Comparison of ENCODE assay signal across 13 cellular contexts in genomic region chr3:129658156-129658843, GRCh38. TPM values are rescaled to one million over a fixed set of nuclear protein-coding genes. Genes with fewer than 3 reads are reported as not detected.
DNase-seq lines count a peak whose midpoint lies in the region; ATAC-seq and TF ChIP-seq lines count a peak whose summit lies in the region.
"Had no signal": no experiment of that assay in that cellular context is flagged by ENCODE, and none has a peak within 500 bp of the region (broad histone marks: within the 10 kb centered on the region; RNA-seq: fewer than 3 reads in every experiment).

No MANE protein-coding gene starts in this region.

- H3K4me3 ChIP-seq in RWPE2 (ENCODE audit: severe bottlenecking) (no peak overlapping the region), smooth muscle cell (no peak overlapping the region)
- H3K4me3 ChIP-seq: MG63, skin epidermis had no signal

- H3K9ac ChIP-seq in smooth muscle cell (ENCODE audit: low read depth), result no peak overlapping the region

- peaks cover 28% of the 10 kb centered on the region for H3K79me2 ChIP-seq in smooth muscle cell (ENCODE audit: low read depth)

- no peak overlapping the region for H3K4me2 ChIP-seq in smooth muscle cell

- no peak overlapping the region for H3K4me3 Mint-ChIP-seq in effector memory CD8-positive, alpha-beta T cell

- no peaks in the 10 kb centered on the region for H3K9me3 Mint-ChIP-seq in effector memory CD8-positive, alpha-beta T cell

- H3K9me3 ChIP-seq in RWPE2 (ENCODE audit: severe bottlenecking) (no peaks in the 10 kb centered on the region), smooth muscle cell (replicated peaks; ENCODE audit: low read depth) (no peaks in the 10 kb centered on the region)
- H3K9me3 ChIP-seq: MG63 had no signal

- H3K4me1 ChIP-seq in RWPE2 (ENCODE audit: insufficient read depth, poor library complexity, severe bottlenecking), result peaks cover 29% of the 10 kb centered on the region
- H3K4me1 ChIP-seq in smooth muscle cell (ENCODE audit: low read depth), result peaks cover 22% of the 10 kb centered on the region

- H3K36me3 Mint-ChIP-seq in effector memory CD8-positive, alpha-beta T cell (ENCODE audit: insufficient read depth), result peaks cover 1% of the 10 kb centered on the region

- peaks cover 7 to 11% of the 10 kb centered on the region in 2 donors for H3K4me1 Mint-ChIP-seq in effector memory CD8-positive, alpha-beta T cell (ENCODE audit: low read depth in 2 of 2)

- H3K27me3 Mint-ChIP-seq in effector memory CD8-positive, alpha-beta T cell, result no peaks in the 10 kb centered on the region

- H3K27ac ChIP-seq in RWPE2 (ENCODE audit: poor library complexity, severe bottlenecking) (peak overlapping the region; percentile 62), smooth muscle cell (ENCODE audit: low read depth) (peak overlapping the region; percentile 3)

- no peaks in the 10 kb centered on the region for H3F3A ChIP-seq in smooth muscle cell (ENCODE audit: low read depth)

- H3K27ac Mint-ChIP-seq in effector memory CD8-positive, alpha-beta T cell, result no peak overlapping the region

- peaks cover under 1% of the 10 kb centered on the region for H4K20me1 ChIP-seq in smooth muscle cell (ENCODE audit: low read depth)

- no peak for TF ChIP-seq CTCF in RWPE2 (IDR thresholded peaks at IDR 0.05; ENCODE audit: poor library complexity, severe bottlenecking)
- TF ChIP-seq CTCF in smooth muscle cell (IDR thresholded peaks at IDR 0.05; ENCODE audit: borderline replicate concordance, insufficient read depth, poor library complexity, severe bottlenecking), result no peak

- H3K36me3 ChIP-seq in RWPE2 (ENCODE audit: low read depth) (peaks cover 12% of the 10 kb centered on the region; the same call in 1 of the 2 replicates), smooth muscle cell (ENCODE audit: low read depth) (no peaks in the 10 kb centered on the region)
- H3K36me3 ChIP-seq: MG63 had no signal

- ATAC-seq in RWPE2 (ENCODE audit: low read depth), result no peak
- ATAC-seq in HG02840 (IDR thresholded peaks at IDR 0.05; ENCODE audit: low FRiP score, unreplicated experiment), result no peak
- ATAC-seq in effector memory CD8-positive, alpha-beta T cell (replicated peaks), result no peak
- no peak for ATAC-seq in HG03280 (IDR thresholded peaks at IDR 0.05; ENCODE audit: unreplicated experiment)

- 83% methylated on average over 3 of the region's 3 CpGs for WGBS in smooth muscle cell (ENCODE audit: low lambda C conversion rate)

- H3K27me3 ChIP-seq in RWPE2 (ENCODE audit: insufficient read depth, poor library complexity, severe bottlenecking) (no peaks in the 10 kb centered on the region), smooth muscle cell (ENCODE audit: low read depth) (no peaks in the 10 kb centered on the region)
- H3K27me3 ChIP-seq: MG63 had no signal

- H2AFZ ChIP-seq in smooth muscle cell (ENCODE audit: low read depth), result no peak overlapping the region

- peak; percentile 13 for DNase-seq in HT-29 (ENCODE audit: low spot score)
- no peak for DNase-seq in RWPE2 (ENCODE audit: low spot score)
- DNase-seq in foreskin melanocyte, result peak; percentile 31
- DNase-seq in smooth muscle cell (lab: John Stamatoyannopoulos, UW; ENCODE audit: unreplicated experiment), result no peak
- DNase-seq in NCI-H1436 treated with DMSO at 0.1 percent for 48 hours (lab: John Stamatoyannopoulos, UW), result no peak
- no peak for DNase-seq in effector memory CD8-positive, alpha-beta T cell
- DNase-seq: activated CD4-positive, CD25-positive, alpha-beta regulatory T cell; MG63; NCI-H2227 treated with DMSO at 0.1 percent for 48 hours; SIG-M5 had no signal

RNA-seq across cellular contexts. Expression of gene PLXND1, which starts 51.8 kb away (rescaled TPM):
- 23.8 and 30.5 TPM in 2 replicates for total RNA-seq in HT-29 (2014; rRNA removed; shearing (Covaris generic))
- 71.2 and 94.3 TPM in 2 replicates for total RNA-seq in smooth muscle cell
- 75.8 and 130 TPM in 2 replicates for polyA plus RNA-seq in smooth muscle cell

Comparison
In these comparisons a context has a peak if more than half of its experiments do, and no peak if none do; other contexts are left out.
1. DNase-seq: peak in HT-29 (single experiment) and foreskin melanocyte (single experiment); none in RWPE2 (single experiment), smooth muscle cell (single experiment), NCI-H1436 treated with DMSO at 0.1 percent for 48 hours (single experiment) and effector memory CD8-positive, alpha-beta T cell (0 of 3).